ENCODE assay signal across 11 cellular contexts in genomic region chr2:160208662-160209229, GRCh38. TPM values are rescaled to one million over a fixed set of nuclear protein-coding genes. Genes with fewer than 3 reads are reported as not detected.
DNase-seq lines count a peak whose midpoint lies in the region; ATAC-seq and TF ChIP-seq lines count a peak whose summit lies in the region.
"Had no signal": no experiment of that assay in that cellular context is flagged by ENCODE, and none has a peak within 500 bp of the region (broad histone marks: within the 10 kb centered on the region; RNA-seq: fewer than 3 reads in every experiment).

No MANE protein-coding gene starts in this region.

- no peak overlapping the region for H3K4me2 ChIP-seq in neuronal stem cell (ENCODE audit: insufficient read depth, low read length, poor library complexity, severe bottlenecking)

- H3K9me3 ChIP-seq in neuronal stem cell (replicated peaks in 1 of 2; ENCODE audit: control insufficient read depth in 2 of 2, insufficient read depth in 1 of 2, low read depth in 1 of 2, low read length in 2 of 2) (peaks cover 4 to 5% of the 10 kb centered on the region in 2 donors), upper lobe of right lung (no peaks in the 10 kb centered on the region)

- peak overlapping the region; percentile 70 for H2AFZ ChIP-seq in neuronal stem cell (ENCODE audit: low read length)

- no peak overlapping the region for H4K8ac ChIP-seq in neuronal stem cell (ENCODE audit: low read depth, low read length)

- no peak overlapping the region for H3K14ac ChIP-seq in neuronal stem cell (ENCODE audit: low read length)

- no peak overlapping the region for H2BK15ac ChIP-seq in neuronal stem cell (ENCODE audit: low read length)

- H3K18ac ChIP-seq in neuronal stem cell (ENCODE audit: low read length): peak overlapping the region; percentile 67

- no peak for TF ChIP-seq CTCF in upper lobe of right lung (IDR thresholded peaks at IDR 0.05)

- H3K36me3 ChIP-seq in neuronal stem cell (replicated peaks in 1 of 2; ENCODE audit: control insufficient read depth in 2 of 2, insufficient read depth in 2 of 2, low read length in 2 of 2) (no peaks in the 10 kb centered on the region), upper lobe of right lung (no peaks in the 10 kb centered on the region)

- H2AK5ac ChIP-seq in neuronal stem cell (ENCODE audit: low read depth, low read length): peak overlapping the region; percentile 51

- no peaks in the 10 kb centered on the region for H3K79me1 ChIP-seq in neuronal stem cell (ENCODE audit: low read depth, low read length)

- ATAC-seq in upper lobe of right lung (no peak), GM19397 (IDR thresholded peaks at IDR 0.05; ENCODE audit: unreplicated experiment) (no peak)

- no peak overlapping the region for H3K9ac ChIP-seq in neuronal stem cell (ENCODE audit: low read depth, low read length, poor library complexity)

- no peak overlapping the region for H2BK120ac ChIP-seq in neuronal stem cell (ENCODE audit: low read depth, low read length)

- H3K27ac ChIP-seq in epithelial cell of prostate (peak overlapping the region; percentile 89), neuronal stem cell (replicated peaks; ENCODE audit: low read length) (peak overlapping the region; percentile 58), upper lobe of right lung (peak overlapping the region; percentile 61)
- H3K27ac ChIP-seq: 22Rv1 had no signal

- no peak overlapping the region for H3K4me3 Mint-ChIP-seq in activated naive CD4-positive, alpha-beta T cell treated with anti-CD3 and anti-CD28 coated beads, Interleukin-2, amount 50 U/mL, for 24 hours

- H2BK12ac ChIP-seq in neuronal stem cell (ENCODE audit: low read length): peak overlapping the region; percentile 4

- DNase-seq in activated naive CD4-positive, alpha-beta T cell treated with anti-CD3 and anti-CD28 coated beads, Interleukin-2, amount 50 U/mL, for 16 hours: no peak
- no peak for DNase-seq in epithelial cell of prostate (ENCODE audit: low read depth, low spot score)
- no peak for DNase-seq in neuronal stem cell (ENCODE audit: low spot score)
- no peak for DNase-seq in upper lobe of right lung
- no peak for DNase-seq in stimulated activated CD4-positive, alpha-beta T cell treated with anti-CD3 and anti-CD28 coated beads, Interleukin-12 subunit alpha, Interleukin-12 subunit beta, amount 100 ng/mL, for 4 hours
- DNase-seq in activated CD4-positive, alpha-beta T cell treated with anti-CD3 and anti-CD28 coated beads, Interleukin-2, amount 50 U/mL, for 4 hours: no peak
- DNase-seq: NCI-H2081 treated with DMSO at 0.1 percent for 48 hours had no signal

- no peaks in the 10 kb centered on the region for H3K36me3 Mint-ChIP-seq in activated naive CD4-positive, alpha-beta T cell treated with anti-CD3 and anti-CD28 coated beads, Interleukin-2, amount 50 U/mL, for 24 hours

- H3K4me1 Mint-ChIP-seq in activated naive CD4-positive, alpha-beta T cell treated with anti-CD3 and anti-CD28 coated beads, Interleukin-2, amount 50 U/mL, for 24 hours: peaks cover 20% of the 10 kb centered on the region

- no peak overlapping the region for H3K4ac ChIP-seq in neuronal stem cell (ENCODE audit: low read length)

- H3K4me3 ChIP-seq in neuronal stem cell (ENCODE audit: low read length in 2 of 2) (no peak overlapping the region), upper lobe of right lung (no peak overlapping the region)

- H3K23ac ChIP-seq in neuronal stem cell (ENCODE audit: low read depth, low read length, poor library complexity): no peak overlapping the region

- peak overlapping the region; percentile 26 for H3K27ac Mint-ChIP-seq in activated naive CD4-positive, alpha-beta T cell treated with anti-CD3 and anti-CD28 coated beads, Interleukin-2, amount 50 U/mL, for 24 hours

- H3K27me3 ChIP-seq in neuronal stem cell (ENCODE audit: control insufficient read depth in 3 of 3, insufficient read depth in 3 of 3, low read depth in 1 of 3, low read length in 3 of 3): peaks cover 0 to 7% (median 0%) of the 10 kb centered on the region in 3 experiments
- H3K27me3 ChIP-seq in upper lobe of right lung: no peaks in the 10 kb centered on the region

- no peak overlapping the region for H4K91ac ChIP-seq in neuronal stem cell (ENCODE audit: low read depth, low read length, poor library complexity)

- H3K9me3 Mint-ChIP-seq in activated naive CD4-positive, alpha-beta T cell treated with anti-CD3 and anti-CD28 coated beads, Interleukin-2, amount 50 U/mL, for 24 hours: no peaks in the 10 kb centered on the region

- peaks cover under 1% of the 10 kb centered on the region for H3K27me3 Mint-ChIP-seq in activated naive CD4-positive, alpha-beta T cell treated with anti-CD3 and anti-CD28 coated beads, Interleukin-2, amount 50 U/mL, for 24 hours

- no peak overlapping the region for H2BK5ac ChIP-seq in neuronal stem cell (ENCODE audit: low read length)

- intact Hi-C loops in upper lobe of right lung (cut with DNase I): no loop called here

- no CpG with 5 or more reads among the region's 9 CpGs for WGBS in neuronal stem cell (ENCODE audit: extremely low coverage in 2 of 2, insufficient read length in 2 of 2, insufficient replicate concordance in 1 of 2), 2 donors

- peaks cover 0 to 8% of the 10 kb centered on the region in 2 donors for H3K4me1 ChIP-seq in neuronal stem cell (ENCODE audit: control insufficient read depth in 2 of 2, insufficient read depth in 1 of 2, low read depth in 1 of 2, low read length in 2 of 2)
- peaks cover 24% of the 10 kb centered on the region for H3K4me1 ChIP-seq in upper lobe of right lung

RNA-seq across cellular contexts. Expression of gene ITGB6, which starts 8.7 kb away (rescaled TPM):
- not detected for polyA plus RNA-seq in neuronal stem cell (2013, experiment 1 of 2)
- not detected for polyA plus RNA-seq in neuronal stem cell (2013, experiment 2 of 2)
- total RNA-seq in upper lobe of right lung: 109 TPM
- total RNA-seq: OCI-LY7 had no signal
